ENCODE assay signal across 1 cellular context in the genomic region with DNA sequence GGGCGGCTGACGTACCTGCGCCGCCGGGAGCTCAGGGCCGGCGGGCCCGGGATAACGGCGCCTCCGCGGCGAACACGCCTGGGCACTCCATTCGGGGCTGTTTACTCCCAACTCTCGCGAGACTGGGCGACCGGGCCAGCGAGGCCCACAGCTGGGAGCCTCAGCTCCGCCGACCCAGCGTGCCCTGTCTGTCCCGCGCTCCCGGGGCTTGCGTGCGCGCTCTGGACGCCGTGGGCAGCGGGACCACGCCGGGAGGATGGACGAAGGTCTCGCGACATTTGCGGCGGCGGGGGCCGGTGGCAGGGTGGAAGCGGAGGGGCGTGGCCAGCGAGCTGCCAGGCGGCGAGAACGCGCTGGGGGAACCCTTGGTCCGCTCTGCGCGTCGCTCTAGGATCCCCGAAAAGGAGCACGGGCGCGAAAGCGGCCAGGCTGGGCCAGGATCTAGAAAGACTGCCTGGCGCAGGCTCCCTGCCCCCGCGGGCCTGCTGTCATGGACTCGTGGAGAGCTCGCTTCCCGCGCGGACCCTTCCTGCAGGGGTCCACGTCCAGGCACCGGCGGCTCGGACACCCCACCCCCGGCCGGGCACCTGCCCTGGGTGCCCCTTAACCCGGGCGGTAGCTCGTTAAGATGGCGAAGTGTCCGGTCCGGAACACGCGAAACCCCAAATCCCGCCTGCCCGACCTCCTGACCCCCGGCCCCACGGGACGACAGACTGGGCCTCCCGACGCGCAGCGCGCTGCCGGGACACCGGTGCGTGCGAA.
TF ChIP-seq lines count a peak whose summit lies in the region.

A gene (minus strand): TSS at position 223 of the 762 bp plus-strand sequence. CDS start 15,159 bp downstream, outside the sequence.

TF ChIP-seq in HepG2, 621 proteins besides CTCF, POLR2A, EP300 and RAD21 (continued from another document and continues in another):
- TF ChIP-seq, protein P1, sequence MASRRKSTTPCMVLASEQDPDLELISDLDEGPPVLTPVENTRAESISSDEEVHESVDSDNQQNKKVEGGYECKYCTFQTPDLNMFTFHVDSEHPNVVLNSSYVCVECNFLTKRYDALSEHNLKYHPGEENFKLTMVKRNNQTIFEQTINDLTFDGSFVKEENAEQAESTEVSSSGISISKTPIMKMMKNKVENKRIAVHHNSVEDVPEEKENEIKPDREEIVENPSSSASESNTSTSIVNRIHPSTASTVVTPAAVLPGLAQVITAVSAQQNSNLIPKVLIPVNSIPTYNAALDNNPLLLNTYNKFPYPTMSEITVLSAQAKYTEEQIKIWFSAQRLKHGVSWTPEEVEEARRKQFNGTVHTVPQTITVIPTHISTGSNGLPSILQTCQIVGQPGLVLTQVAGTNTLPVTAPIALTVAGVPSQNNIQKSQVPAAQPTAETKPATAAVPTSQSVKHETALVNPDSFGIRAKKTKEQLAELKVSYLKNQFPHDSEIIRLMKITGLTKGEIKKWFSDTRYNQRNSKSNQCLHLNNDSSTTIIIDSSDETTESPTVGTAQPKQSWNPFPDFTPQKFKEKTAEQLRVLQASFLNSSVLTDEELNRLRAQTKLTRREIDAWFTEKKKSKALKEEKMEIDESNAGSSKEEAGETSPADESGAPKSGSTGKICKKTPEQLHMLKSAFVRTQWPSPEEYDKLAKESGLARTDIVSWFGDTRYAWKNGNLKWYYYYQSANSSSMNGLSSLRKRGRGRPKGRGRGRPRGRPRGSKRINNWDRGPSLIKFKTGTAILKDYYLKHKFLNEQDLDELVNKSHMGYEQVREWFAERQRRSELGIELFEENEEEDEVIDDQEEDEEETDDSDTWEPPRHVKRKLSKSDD (CRISPR knock-in tag; IDR thresholded peaks at IDR 0.05; ENCODE audit: low read depth): peak; percentile 69; the same call in 1 of the 2 replicates
- TF ChIP-seq IRF2 (CRISPR knock-in tag; IDR thresholded peaks at IDR 0.05) (peak; percentile 87; the same call in 1 of the 2 replicates), FOXM1 (CRISPR knock-in tag; IDR thresholded peaks at IDR 0.05) (no peak), YEATS4 (CRISPR knock-in tag; IDR thresholded peaks at IDR 0.05; ENCODE audit: borderline replicate concordance) (peak; percentile 86; the same call in 1 of the 2 replicates), EHMT2 (IDR thresholded peaks at IDR 0.05; ENCODE audit: borderline replicate concordance, low read depth, low read length) (no peak), ZNF333 (CRISPR knock-in tag; IDR thresholded peaks at IDR 0.05; ENCODE audit: borderline replicate concordance) (peak; percentile 83; the same call in 1 of the 2 replicates), ZNF709 (CRISPR knock-in tag; IDR thresholded peaks at IDR 0.05) (peak; percentile 80), MEF2D (CRISPR knock-in tag; IDR thresholded peaks at IDR 0.05) (no peak), GATAD1 (CRISPR knock-in tag; IDR thresholded peaks at IDR 0.05) (peak; percentile 88), ZNF264 (CRISPR knock-in tag; IDR thresholded peaks at IDR 0.05) (no peak; the same call in 1 of the 2 replicates), PHF5A (CRISPR knock-in tag; IDR thresholded peaks at IDR 0.05; ENCODE audit: low read depth, unreplicated experiment) (peak; percentile 62), MIER2 (CRISPR knock-in tag; IDR thresholded peaks at IDR 0.05) (no peak), ZNF431 (CRISPR knock-in tag; IDR thresholded peaks at IDR 0.05; ENCODE audit: borderline replicate concordance, low read depth) (no peak; the same call in 1 of the 2 replicates), ZNF768 (CRISPR knock-in tag; IDR thresholded peaks at IDR 0.05) (peak; percentile 78; the same call in 1 of the 2 replicates), AGO1 (IDR thresholded peaks at IDR 0.05; ENCODE audit: low read depth, low read length, poor library complexity, severe bottlenecking) (peak; percentile 77), SRSF1 (optimal IDR thresholded peaks at IDR 0.05; ENCODE audit: low read depth, low read length) (peak; percentile 51), HNF4A (CRISPR knock-in tag; IDR thresholded peaks at IDR 0.05) (peak; percentile 42; the same call in 1 of the 2 replicates), SMAD3 (CRISPR knock-in tag; IDR thresholded peaks at IDR 0.05) (no peak), CHCHD3 (CRISPR knock-in tag; IDR thresholded peaks at IDR 0.05) (no peak), ZNF766 (CRISPR knock-in tag; IDR thresholded peaks at IDR 0.05; ENCODE audit: borderline replicate concordance) (0 out of 2 replicates have a peak, but pooled peaks have one; percentile 5), TAF15 (IDR thresholded peaks at IDR 0.05; ENCODE audit: low read depth, low read length, poor library complexity, severe bottlenecking) (peak; percentile 67), KLF9 (CRISPR knock-in tag; IDR thresholded peaks at IDR 0.05; ENCODE audit: low read depth) (0 out of 2 replicates have a peak, but pooled peaks have one; percentile 50), ZBTB1 (CRISPR knock-in tag; IDR thresholded peaks at IDR 0.05; ENCODE audit: borderline replicate concordance) (no peak), HCFC1 (IDR thresholded peaks at IDR 0.05; ENCODE audit: low read depth, low read length) (peak; percentile 41; the same call in 1 of the 2 replicates)
- TF ChIP-seq, protein P2, sequence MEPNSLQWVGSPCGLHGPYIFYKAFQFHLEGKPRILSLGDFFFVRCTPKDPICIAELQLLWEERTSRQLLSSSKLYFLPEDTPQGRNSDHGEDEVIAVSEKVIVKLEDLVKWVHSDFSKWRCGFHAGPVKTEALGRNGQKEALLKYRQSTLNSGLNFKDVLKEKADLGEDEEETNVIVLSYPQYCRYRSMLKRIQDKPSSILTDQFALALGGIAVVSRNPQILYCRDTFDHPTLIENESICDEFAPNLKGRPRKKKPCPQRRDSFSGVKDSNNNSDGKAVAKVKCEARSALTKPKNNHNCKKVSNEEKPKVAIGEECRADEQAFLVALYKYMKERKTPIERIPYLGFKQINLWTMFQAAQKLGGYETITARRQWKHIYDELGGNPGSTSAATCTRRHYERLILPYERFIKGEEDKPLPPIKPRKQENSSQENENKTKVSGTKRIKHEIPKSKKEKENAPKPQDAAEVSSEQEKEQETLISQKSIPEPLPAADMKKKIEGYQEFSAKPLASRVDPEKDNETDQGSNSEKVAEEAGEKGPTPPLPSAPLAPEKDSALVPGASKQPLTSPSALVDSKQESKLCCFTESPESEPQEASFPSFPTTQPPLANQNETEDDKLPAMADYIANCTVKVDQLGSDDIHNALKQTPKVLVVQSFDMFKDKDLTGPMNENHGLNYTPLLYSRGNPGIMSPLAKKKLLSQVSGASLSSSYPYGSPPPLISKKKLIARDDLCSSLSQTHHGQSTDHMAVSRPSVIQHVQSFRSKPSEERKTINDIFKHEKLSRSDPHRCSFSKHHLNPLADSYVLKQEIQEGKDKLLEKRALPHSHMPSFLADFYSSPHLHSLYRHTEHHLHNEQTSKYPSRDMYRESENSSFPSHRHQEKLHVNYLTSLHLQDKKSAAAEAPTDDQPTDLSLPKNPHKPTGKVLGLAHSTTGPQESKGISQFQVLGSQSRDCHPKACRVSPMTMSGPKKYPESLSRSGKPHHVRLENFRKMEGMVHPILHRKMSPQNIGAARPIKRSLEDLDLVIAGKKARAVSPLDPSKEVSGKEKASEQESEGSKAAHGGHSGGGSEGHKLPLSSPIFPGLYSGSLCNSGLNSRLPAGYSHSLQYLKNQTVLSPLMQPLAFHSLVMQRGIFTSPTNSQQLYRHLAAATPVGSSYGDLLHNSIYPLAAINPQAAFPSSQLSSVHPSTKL (CRISPR knock-in tag; IDR thresholded peaks at IDR 0.05): no peak; the same call in none of the 2 replicates
- TF ChIP-seq, protein P3, sequence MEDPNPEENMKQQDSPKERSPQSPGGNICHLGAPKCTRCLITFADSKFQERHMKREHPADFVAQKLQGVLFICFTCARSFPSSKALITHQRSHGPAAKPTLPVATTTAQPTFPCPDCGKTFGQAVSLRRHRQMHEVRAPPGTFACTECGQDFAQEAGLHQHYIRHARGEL (CRISPR knock-in tag; IDR thresholded peaks at IDR 0.05): peak; percentile 91; the same call in 1 of the 2 replicates
- TF ChIP-seq, protein P4, sequence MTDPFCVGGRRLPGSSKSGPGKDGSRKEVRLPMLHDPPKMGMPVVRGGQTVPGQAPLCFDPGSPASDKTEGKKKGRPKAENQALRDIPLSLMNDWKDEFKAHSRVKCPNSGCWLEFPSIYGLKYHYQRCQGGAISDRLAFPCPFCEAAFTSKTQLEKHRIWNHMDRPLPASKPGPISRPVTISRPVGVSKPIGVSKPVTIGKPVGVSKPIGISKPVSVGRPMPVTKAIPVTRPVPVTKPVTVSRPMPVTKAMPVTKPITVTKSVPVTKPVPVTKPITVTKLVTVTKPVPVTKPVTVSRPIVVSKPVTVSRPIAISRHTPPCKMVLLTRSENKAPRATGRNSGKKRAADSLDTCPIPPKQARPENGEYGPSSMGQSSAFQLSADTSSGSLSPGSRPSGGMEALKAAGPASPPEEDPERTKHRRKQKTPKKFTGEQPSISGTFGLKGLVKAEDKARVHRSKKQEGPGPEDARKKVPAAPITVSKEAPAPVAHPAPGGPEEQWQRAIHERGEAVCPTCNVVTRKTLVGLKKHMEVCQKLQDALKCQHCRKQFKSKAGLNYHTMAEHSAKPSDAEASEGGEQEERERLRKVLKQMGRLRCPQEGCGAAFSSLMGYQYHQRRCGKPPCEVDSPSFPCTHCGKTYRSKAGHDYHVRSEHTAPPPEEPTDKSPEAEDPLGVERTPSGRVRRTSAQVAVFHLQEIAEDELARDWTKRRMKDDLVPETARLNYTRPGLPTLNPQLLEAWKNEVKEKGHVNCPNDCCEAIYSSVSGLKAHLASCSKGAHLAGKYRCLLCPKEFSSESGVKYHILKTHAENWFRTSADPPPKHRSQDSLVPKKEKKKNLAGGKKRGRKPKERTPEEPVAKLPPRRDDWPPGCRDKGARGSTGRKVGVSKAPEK (CRISPR knock-in tag; IDR thresholded peaks at IDR 0.05; ENCODE audit: borderline replicate concordance): no peak; the same call in 1 of the 2 replicates
- TF ChIP-seq, protein P5, sequence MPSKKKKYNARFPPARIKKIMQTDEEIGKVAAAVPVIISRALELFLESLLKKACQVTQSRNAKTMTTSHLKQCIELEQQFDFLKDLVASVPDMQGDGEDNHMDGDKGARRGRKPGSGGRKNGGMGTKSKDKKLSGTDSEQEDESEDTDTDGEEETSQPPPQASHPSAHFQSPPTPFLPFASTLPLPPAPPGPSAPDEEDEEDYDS (CRISPR knock-in tag; IDR thresholded peaks at IDR 0.05): peak; percentile 86
- TF ChIP-seq, protein P6, sequence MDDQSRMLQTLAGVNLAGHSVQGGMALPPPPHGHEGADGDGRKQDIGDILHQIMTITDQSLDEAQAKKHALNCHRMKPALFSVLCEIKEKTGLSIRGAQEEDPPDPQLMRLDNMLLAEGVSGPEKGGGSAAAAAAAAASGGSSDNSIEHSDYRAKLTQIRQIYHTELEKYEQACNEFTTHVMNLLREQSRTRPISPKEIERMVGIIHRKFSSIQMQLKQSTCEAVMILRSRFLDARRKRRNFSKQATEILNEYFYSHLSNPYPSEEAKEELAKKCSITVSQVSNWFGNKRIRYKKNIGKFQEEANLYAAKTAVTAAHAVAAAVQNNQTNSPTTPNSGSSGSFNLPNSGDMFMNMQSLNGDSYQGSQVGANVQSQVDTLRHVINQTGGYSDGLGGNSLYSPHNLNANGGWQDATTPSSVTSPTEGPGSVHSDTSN (CRISPR knock-in tag; IDR thresholded peaks at IDR 0.05; ENCODE audit: borderline replicate concordance): no peak
- TF ChIP-seq, protein P7, sequence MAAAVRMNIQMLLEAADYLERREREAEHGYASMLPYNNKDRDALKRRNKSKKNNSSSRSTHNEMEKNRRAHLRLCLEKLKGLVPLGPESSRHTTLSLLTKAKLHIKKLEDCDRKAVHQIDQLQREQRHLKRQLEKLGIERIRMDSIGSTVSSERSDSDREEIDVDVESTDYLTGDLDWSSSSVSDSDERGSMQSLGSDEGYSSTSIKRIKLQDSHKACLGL (CRISPR knock-in tag; IDR thresholded peaks at IDR 0.05): peak; percentile 96
- TF ChIP-seq, protein P8, sequence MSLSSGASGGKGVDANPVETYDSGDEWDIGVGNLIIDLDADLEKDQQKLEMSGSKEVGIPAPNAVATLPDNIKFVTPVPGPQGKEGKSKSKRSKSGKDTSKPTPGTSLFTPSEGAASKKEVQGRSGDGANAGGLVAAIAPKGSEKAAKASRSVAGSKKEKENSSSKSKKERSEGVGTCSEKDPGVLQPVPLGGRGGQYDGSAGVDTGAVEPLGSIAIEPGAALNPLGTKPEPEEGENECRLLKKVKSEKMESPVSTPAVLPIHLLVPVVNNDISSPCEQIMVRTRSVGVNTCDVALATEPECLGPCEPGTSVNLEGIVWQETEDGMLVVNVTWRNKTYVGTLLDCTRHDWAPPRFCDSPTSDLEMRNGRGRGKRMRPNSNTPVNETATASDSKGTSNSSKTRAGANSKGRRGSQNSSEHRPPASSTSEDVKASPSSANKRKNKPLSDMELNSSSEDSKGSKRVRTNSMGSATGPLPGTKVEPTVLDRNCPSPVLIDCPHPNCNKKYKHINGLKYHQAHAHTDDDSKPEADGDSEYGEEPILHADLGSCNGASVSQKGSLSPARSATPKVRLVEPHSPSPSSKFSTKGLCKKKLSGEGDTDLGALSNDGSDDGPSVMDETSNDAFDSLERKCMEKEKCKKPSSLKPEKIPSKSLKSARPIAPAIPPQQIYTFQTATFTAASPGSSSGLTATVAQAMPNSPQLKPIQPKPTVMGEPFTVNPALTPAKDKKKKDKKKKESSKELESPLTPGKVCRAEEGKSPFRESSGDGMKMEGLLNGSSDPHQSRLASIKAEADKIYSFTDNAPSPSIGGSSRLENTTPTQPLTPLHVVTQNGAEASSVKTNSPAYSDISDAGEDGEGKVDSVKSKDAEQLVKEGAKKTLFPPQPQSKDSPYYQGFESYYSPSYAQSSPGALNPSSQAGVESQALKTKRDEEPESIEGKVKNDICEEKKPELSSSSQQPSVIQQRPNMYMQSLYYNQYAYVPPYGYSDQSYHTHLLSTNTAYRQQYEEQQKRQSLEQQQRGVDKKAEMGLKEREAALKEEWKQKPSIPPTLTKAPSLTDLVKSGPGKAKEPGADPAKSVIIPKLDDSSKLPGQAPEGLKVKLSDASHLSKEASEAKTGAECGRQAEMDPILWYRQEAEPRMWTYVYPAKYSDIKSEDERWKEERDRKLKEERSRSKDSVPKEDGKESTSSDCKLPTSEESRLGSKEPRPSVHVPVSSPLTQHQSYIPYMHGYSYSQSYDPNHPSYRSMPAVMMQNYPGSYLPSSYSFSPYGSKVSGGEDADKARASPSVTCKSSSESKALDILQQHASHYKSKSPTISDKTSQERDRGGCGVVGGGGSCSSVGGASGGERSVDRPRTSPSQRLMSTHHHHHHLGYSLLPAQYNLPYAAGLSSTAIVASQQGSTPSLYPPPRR (CRISPR knock-in tag; IDR thresholded peaks at IDR 0.05; ENCODE audit: borderline replicate concordance): peak; percentile 29; the same call in 1 of the 2 replicates
